Comparison of ENCODE assay signal across 2 cellular contexts in the genomic region with DNA sequence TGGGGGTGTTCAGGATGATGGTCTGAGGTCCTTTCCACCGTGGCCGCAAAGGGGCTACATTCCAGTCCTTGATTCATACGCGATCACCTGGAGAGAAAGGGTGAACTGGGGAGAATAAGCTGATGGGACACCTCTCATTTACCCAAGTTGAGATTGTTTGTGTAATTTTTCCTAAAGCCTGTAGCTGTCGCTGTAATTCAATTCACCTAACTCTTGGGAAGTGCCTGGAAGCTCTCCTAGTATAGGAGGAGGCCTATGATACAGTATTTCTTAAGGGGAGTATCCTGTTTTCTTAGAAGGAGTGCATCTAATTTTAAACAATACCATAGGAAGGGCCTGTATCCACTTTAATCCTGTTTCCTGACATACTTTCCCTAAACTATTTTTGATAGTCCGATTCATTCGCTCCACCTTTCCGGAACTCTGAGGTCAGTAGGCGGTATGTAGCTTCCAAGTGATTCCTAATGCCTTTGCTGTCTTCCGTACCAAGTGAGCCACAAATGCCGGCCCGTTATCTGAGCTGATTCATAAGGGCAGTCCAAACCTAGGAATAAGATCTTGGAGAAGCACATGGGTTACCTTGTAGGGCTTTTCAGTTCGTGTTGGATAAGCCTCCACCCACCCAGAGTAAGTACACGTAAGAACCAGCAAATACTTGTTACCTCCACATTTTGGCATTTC.
TF ChIP-seq lines count a peak whose summit lies in the region.

No MANE protein-coding gene starts in this region.

TF ChIP-seq in A549, 52 proteins besides CTCF, POLR2A, EP300 and RAD21:
- 0 out of 3 replicates have a peak, but pooled peaks have one; percentile 11 for TF ChIP-seq SMC3 (IDR thresholded peaks at IDR 0.05)

TF ChIP-seq in endothelial cell of umbilical vein, 7 proteins besides CTCF, POLR2A, EP300 and RAD21:
- peak; percentile 19 for TF ChIP-seq JUN (IDR thresholded peaks at IDR 0.05; ENCODE audit: borderline replicate concordance, insufficient read depth, insufficient read length, low read depth)
- TF ChIP-seq GATA2 (IDR thresholded peaks at IDR 0.05; ENCODE audit: insufficient read depth, insufficient read length, low read depth, low read length): peak; percentile 78
- peak; percentile 60 for TF ChIP-seq FOS (IDR thresholded peaks at IDR 0.05; ENCODE audit: borderline replicate concordance, insufficient read depth, low read length)
